Comparison of ENCODE assay signal across 22 cellular contexts in the genomic region with DNA sequence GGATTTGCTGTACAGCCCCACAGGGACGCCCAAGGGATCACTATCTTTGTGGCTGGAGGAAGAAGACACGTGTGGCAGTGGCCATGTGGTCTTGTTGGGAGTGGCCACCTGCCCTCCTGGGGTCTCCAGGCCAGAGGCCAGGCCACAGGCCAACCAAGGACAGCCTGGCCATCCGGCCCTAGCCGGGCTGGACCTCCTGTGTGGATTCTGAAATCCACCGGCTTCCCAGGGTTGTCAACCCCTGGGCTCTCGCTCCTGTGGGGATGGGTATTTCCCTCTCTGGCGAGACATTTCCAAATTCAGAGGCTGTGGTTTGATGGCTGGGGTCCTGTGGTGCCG. TPM values are rescaled to one million over a fixed set of nuclear protein-coding genes. Genes with fewer than 3 reads are reported as not detected.
DNase-seq lines count a peak whose midpoint lies in the region; ATAC-seq and TF ChIP-seq lines count a peak whose summit lies in the region.
"Had no signal": no experiment of that assay in that cellular context is flagged by ENCODE, and none has a peak within 500 bp of the region (broad histone marks: within the 10 kb centered on the region; RNA-seq: fewer than 3 reads in every experiment).

No MANE protein-coding gene starts in this region.

- H3K27me3 ChIP-seq in osteoblast (ENCODE audit: insufficient read depth, low read length) (peaks cover 36% of the 10 kb centered on the region), aorta (ENCODE audit: control insufficient read depth in 1 of 2, insufficient read depth in 2 of 2, low read length in 1 of 2) (no peaks in the 10 kb centered on the region)

- H3K9me3 ChIP-seq in osteoblast (ENCODE audit: low read depth, low read length) (no peaks in the 10 kb centered on the region), aorta (ENCODE audit: control insufficient read depth, low read length) (peaks cover 2% of the 10 kb centered on the region), T-helper 17 cell (ENCODE audit: control insufficient read depth, low read length, poor library complexity, severe bottlenecking) (no peaks in the 10 kb centered on the region)
- H3K9me3 ChIP-seq: SJSA1 had no signal

- ATAC-seq in natural killer cell treated with Interleukin-12 subunit alpha and Interleukin-12 subunit beta and Interleukin-15 and Interleukin-18, amount 100 ng/mL, for 72 hours: no peak
- ATAC-seq in natural killer cell (no peak), WTC11 (no peak), aorta (ENCODE audit: low FRiP score) (no peak), T-helper 17 cell (no peak), HG02571 (IDR thresholded peaks at IDR 0.05; ENCODE audit: unreplicated experiment) (no peak)
- ATAC-seq: HCT116, K562 had no signal

- no peaks in the 10 kb centered on the region for H3K4me1 Mint-ChIP-seq in natural killer cell treated with Interleukin-12 subunit alpha and Interleukin-12 subunit beta and Interleukin-15 and Interleukin-18, amount 100 ng/mL, for 72 hours (ENCODE audit: low read depth in 2 of 2)
- no peaks in the 10 kb centered on the region for H3K4me1 Mint-ChIP-seq in natural killer cell
- peaks cover 12% of the 10 kb centered on the region for H3K4me1 Mint-ChIP-seq in WTC11
- H3K4me1 Mint-ChIP-seq in T-helper 17 cell: peaks cover 4% of the 10 kb centered on the region
- H3K4me1 Mint-ChIP-seq: B cell; CD4-positive, CD25-positive, alpha-beta regulatory T cell had no signal

- H3K4me3 ChIP-seq in osteoblast (ENCODE audit: insufficient read depth, low read length) (no peak overlapping the region), aorta (ENCODE audit: low read length in 2 of 2) (no peak overlapping the region)
- H3K4me3 ChIP-seq: K562, SJSA1 had no signal

- no peak overlapping the region for H3K4me2 ChIP-seq in osteoblast (ENCODE audit: insufficient read depth, low read length)

- no peaks in the 10 kb centered on the region for H3K36me3 Mint-ChIP-seq in natural killer cell treated with Interleukin-12 subunit alpha and Interleukin-12 subunit beta and Interleukin-15 and Interleukin-18, amount 100 ng/mL, for 72 hours
- H3K36me3 Mint-ChIP-seq in natural killer cell (no peaks in the 10 kb centered on the region), WTC11 (no peaks in the 10 kb centered on the region), T-helper 17 cell (ENCODE audit: low read depth) (peaks cover 7% of the 10 kb centered on the region)
- H3K36me3 Mint-ChIP-seq: CD4-positive, CD25-positive, alpha-beta regulatory T cell had no signal

- POLR2A ChIA-PET in WTC11 (lab: Charles Lee): no interaction called here

- no peaks in the 10 kb centered on the region for H4K20me1 ChIP-seq in osteoblast (ENCODE audit: insufficient read depth, low read length)

- CTCF ChIA-PET in WTC11 (lab: Charles Lee): no interaction called here

- TF ChIP-seq CTCF in natural killer cell (IDR thresholded peaks at IDR 0.05): no peak
- no peak for TF ChIP-seq CTCF in WTC11 (IDR thresholded peaks at IDR 0.05)
- no peak for TF ChIP-seq CTCF in osteoblast (IDR thresholded peaks at IDR 0.05; ENCODE audit: extremely low read depth, low read depth, low read length)

- peaks cover 13 to 23% of the 10 kb centered on the region in 2 donors for H3K27me3 Mint-ChIP-seq in natural killer cell treated with Interleukin-12 subunit alpha and Interleukin-12 subunit beta and Interleukin-15 and Interleukin-18, amount 100 ng/mL, for 72 hours
- H3K27me3 Mint-ChIP-seq in natural killer cell (ENCODE audit: low read depth in 2 of 2) (peaks cover 22 to 31% of the 10 kb centered on the region in 2 donors), WTC11 (ENCODE audit: low read depth) (peaks cover 3% of the 10 kb centered on the region; the same call in 1 of the 2 replicates), T-helper 17 cell (peaks cover 29% of the 10 kb centered on the region)

- no peak overlapping the region for H2AFZ ChIP-seq in osteoblast (ENCODE audit: low read length)

- intact Hi-C loops in natural killer cell (cut with micrococcal nuclease): no loop called here
- intact Hi-C loops in aorta (cut with DNase I): no loop called here

- WGBS in aorta, 2 donors: 74 to 79% methylated on average over 8 of the region's 8 CpGs

- H3K36me3 ChIP-seq in osteoblast (ENCODE audit: insufficient read depth, low read length) (no peaks in the 10 kb centered on the region), aorta (ENCODE audit: control insufficient read depth in 1 of 2, insufficient read depth in 2 of 2, low read length in 1 of 2) (no peaks in the 10 kb centered on the region)
- H3K36me3 ChIP-seq: SJSA1 had no signal

- peak; percentile 2 for DNase-seq in natural killer cell treated with Interleukin-12 subunit alpha and Interleukin-12 subunit beta and Interleukin-15 and Interleukin-18, amount 100 ng/mL, for 72 hours (ENCODE audit: low spot score)
- DNase-seq in natural killer cell (no peak), WTC11 (ENCODE audit: low spot score) (peak; percentile 8), osteoblast (ENCODE audit: insufficient read length, low spot score, missing footprints) (peak; percentile 76), aorta (peak; percentile 21 to 70), T-helper 17 cell (no peak), MV-4-11 (lab: John Stamatoyannopoulos, UW) (no peak)
- DNase-seq: CD4-positive, CD25-positive, alpha-beta regulatory T cell; DND-41; Kasumi-1; NCI-H1436 treated with DMSO at 0.1 percent for 48 hours; NCI-H1930; NCI-H2107; NCI-H524; NCI-H748 treated with DMSO at 0.1 percent for 48 hours had no signal

- H3K27ac Mint-ChIP-seq in natural killer cell treated with Interleukin-12 subunit alpha and Interleukin-12 subunit beta and Interleukin-15 and Interleukin-18, amount 100 ng/mL, for 72 hours: no peak overlapping the region
- no peak overlapping the region for H3K27ac Mint-ChIP-seq in natural killer cell
- H3K27ac Mint-ChIP-seq in WTC11: no peak overlapping the region
- no peak overlapping the region for H3K27ac Mint-ChIP-seq in T-helper 17 cell
- H3K27ac Mint-ChIP-seq: B cell; CD4-positive, CD25-positive, alpha-beta regulatory T cell had no signal

- H3K4me3 Mint-ChIP-seq in natural killer cell treated with Interleukin-12 subunit alpha and Interleukin-12 subunit beta and Interleukin-15 and Interleukin-18, amount 100 ng/mL, for 72 hours: no peak overlapping the region
- H3K4me3 Mint-ChIP-seq in natural killer cell (no peak overlapping the region), WTC11 (no peak overlapping the region), T-helper 17 cell (no peak overlapping the region)
- H3K4me3 Mint-ChIP-seq: B cell; CD4-positive, CD25-positive, alpha-beta regulatory T cell had no signal

- H3K27ac ChIP-seq in osteoblast (ENCODE audit: low read depth, low read length): no peak overlapping the region
- H3K27ac ChIP-seq in aorta (ENCODE audit: low read depth in 1 of 2, low read length in 2 of 2): no peak overlapping the region
- H3K27ac ChIP-seq: SJSA1 had no signal

- H3K9me3 Mint-ChIP-seq in natural killer cell treated with Interleukin-12 subunit alpha and Interleukin-12 subunit beta and Interleukin-15 and Interleukin-18, amount 100 ng/mL, for 72 hours: no peaks in the 10 kb centered on the region
- H3K9me3 Mint-ChIP-seq in natural killer cell (no peaks in the 10 kb centered on the region), WTC11 (no peaks in the 10 kb centered on the region)

- H3K4me1 ChIP-seq in osteoblast (ENCODE audit: insufficient read depth, low read length): no peaks in the 10 kb centered on the region
- no peaks in the 10 kb centered on the region for H3K4me1 ChIP-seq in aorta (ENCODE audit: control insufficient read depth in 1 of 2, insufficient read depth in 2 of 2, low read length in 2 of 2)
- H3K4me1 ChIP-seq: SJSA1 had no signal

- H3K79me2 ChIP-seq in osteoblast (ENCODE audit: insufficient read depth, low read length): no peaks in the 10 kb centered on the region

TF ChIP-seq in WTC11, 78 proteins besides CTCF, POLR2A, EP300 and RAD21 (continues in another document):
- no peak for TF ChIP-seq EMX1 (CRISPR knock-in tag; IDR thresholded peaks at IDR 0.05)
- TF ChIP-seq NFE2L1 (CRISPR knock-in tag; IDR thresholded peaks at IDR 0.05): no peak
- TF ChIP-seq, protein P1, sequence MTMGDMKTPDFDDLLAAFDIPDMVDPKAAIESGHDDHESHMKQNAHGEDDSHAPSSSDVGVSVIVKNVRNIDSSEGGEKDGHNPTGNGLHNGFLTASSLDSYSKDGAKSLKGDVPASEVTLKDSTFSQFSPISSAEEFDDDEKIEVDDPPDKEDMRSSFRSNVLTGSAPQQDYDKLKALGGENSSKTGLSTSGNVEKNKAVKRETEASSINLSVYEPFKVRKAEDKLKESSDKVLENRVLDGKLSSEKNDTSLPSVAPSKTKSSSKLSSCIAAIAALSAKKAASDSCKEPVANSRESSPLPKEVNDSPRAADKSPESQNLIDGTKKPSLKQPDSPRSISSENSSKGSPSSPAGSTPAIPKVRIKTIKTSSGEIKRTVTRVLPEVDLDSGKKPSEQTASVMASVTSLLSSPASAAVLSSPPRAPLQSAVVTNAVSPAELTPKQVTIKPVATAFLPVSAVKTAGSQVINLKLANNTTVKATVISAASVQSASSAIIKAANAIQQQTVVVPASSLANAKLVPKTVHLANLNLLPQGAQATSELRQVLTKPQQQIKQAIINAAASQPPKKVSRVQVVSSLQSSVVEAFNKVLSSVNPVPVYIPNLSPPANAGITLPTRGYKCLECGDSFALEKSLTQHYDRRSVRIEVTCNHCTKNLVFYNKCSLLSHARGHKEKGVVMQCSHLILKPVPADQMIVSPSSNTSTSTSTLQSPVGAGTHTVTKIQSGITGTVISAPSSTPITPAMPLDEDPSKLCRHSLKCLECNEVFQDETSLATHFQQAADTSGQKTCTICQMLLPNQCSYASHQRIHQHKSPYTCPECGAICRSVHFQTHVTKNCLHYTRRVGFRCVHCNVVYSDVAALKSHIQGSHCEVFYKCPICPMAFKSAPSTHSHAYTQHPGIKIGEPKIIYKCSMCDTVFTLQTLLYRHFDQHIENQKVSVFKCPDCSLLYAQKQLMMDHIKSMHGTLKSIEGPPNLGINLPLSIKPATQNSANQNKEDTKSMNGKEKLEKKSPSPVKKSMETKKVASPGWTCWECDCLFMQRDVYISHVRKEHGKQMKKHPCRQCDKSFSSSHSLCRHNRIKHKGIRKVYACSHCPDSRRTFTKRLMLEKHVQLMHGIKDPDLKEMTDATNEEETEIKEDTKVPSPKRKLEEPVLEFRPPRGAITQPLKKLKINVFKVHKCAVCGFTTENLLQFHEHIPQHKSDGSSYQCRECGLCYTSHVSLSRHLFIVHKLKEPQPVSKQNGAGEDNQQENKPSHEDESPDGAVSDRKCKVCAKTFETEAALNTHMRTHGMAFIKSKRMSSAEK (CRISPR knock-in tag; IDR thresholded peaks at IDR 0.05; ENCODE audit: borderline replicate concordance): no peak

RNA-seq across cellular contexts. Expression of a gene that starts 31.5 kb away (rescaled TPM):
- total RNA-seq in natural killer cell treated with Interleukin-12 subunit alpha and Interleukin-12 subunit beta and Interleukin-15 and Interleukin-18, amount 100 ng/mL, for 72 hours: under 1 TPM in 1 of 2 donors, not detected in 1; 0.19 TPM
- under 1 TPM in 1 of 3 donors, not detected in 2; 0.35 TPM for total RNA-seq in natural killer cell
- 2.9 to 3.4 TPM (median 3.3 TPM) in 3 replicates for total RNA-seq in WTC11 (2021)
- total RNA-seq in osteoblast: under 0.01 and 0.29 TPM in 2 replicates
- total RNA-seq in aorta: under 1 TPM in 1 of 2 donors, not detected in 1; 0.42 TPM
- not detected for polyA plus RNA-seq in aorta
- total RNA-seq in T-helper 17 cell: not detected
- total RNA-seq: B cell; CD4-positive, CD25-positive, alpha-beta regulatory T cell; HT-29; K562; M059J had no signal
- polyA plus RNA-seq: CD4-positive, CD25-positive, alpha-beta regulatory T cell; K562 had no signal

Comparison
In these comparisons a context has a peak if more than half of its experiments do, and no peak if none do; other contexts are left out.
1. DNase-seq: peak in natural killer cell treated with Interleukin-12 subunit alpha and Interleukin-12 subunit beta and Interleukin-15 and Interleukin-18, amount 100 ng/mL, for 72 hours (single experiment), WTC11 (single experiment), osteoblast (single experiment) and aorta (2 of 2); none in natural killer cell (single experiment), T-helper 17 cell (0 of 3) and MV-4-11 (single experiment).